ENCODE assay signal across 33 cellular contexts in the genomic region with DNA sequence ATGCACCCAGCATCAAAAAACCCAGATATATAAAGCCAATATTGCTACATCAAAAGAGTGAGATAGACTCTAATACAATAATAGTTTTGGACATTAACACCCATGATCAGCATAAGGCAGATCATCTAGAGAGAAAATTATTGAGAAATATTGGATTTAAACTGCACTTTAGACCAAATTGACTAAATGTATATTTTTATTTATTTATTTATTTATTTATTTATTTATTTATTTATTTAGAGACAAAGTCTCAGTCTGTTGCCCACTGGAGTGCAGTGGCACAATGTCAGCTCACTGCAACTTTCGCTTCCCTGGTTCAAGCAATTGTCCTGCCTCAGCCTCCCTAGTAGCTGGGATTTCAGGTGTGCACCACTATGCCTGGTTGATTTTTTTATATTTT.
"Had no signal": no experiment of that assay in that cellular context is flagged by ENCODE, and none has a peak within 500 bp of the region (broad histone marks: within the 10 kb centered on the region; RNA-seq: fewer than 3 reads in every experiment).

No MANE protein-coding gene starts in this region.

- ATAC-seq: activated naive CD4-positive, alpha-beta T cell treated with anti-CD3 and anti-CD28 coated beads, Interleukin-2, amount 50 U/mL, for 72 hours; activated naive CD8-positive, alpha-beta T cell treated with anti-CD3 and anti-CD28 coated beads, Interleukin-2, amount 50 U/mL, for 24 hours; activated T-cell treated with anti-CD3 and anti-CD28 coated beads, Interleukin-2, amount 50 U/mL, for 4 hours; activated T-cell treated with anti-CD3 and anti-CD28 coated beads, Interleukin-2, amount 50 U/mL, for 72 hours; activated T-helper 17 cell treated with anti-CD3 and anti-CD28 coated beads, Interleukin-2, amount 50 U/mL, for 72 hours; body of pancreas had no signal

- H3K9me3 ChIP-seq: adrenal gland, body of pancreas had no signal

- FAIRE-seq: astrocyte, bronchial epithelial cell had no signal

- DNase-seq: activated effector memory CD4-positive, alpha-beta T cell treated with anti-CD3 and anti-CD28 coated beads, Interleukin-2, amount 50 U/mL, for 16 hours; activated effector memory CD4-positive, alpha-beta T cell treated with Interleukin-2 at 50 U/mL for 16 hours; activated gamma-delta T cell; activated gamma-delta T cell treated with Interleukin-2 at 50 U/mL for 16 hours; activated naive CD4-positive, alpha-beta T cell; activated naive CD4-positive, alpha-beta T cell treated with anti-CD3 and anti-CD28 coated beads for 36 hours; activated naive CD4-positive, alpha-beta T cell treated with anti-CD3 and anti-CD28 coated beads, Interleukin-2, amount 10 ng/mL, durations not matched to agents 7 days and 5 days; activated naive CD4-positive, alpha-beta T cell treated with anti-CD3 and anti-CD28 coated beads, Interleukin-2, amount 50 U/mL, for 16 hours; activated naive CD4-positive, alpha-beta T cell treated with Interleukin-2 at 50 U/mL for 16 hours; activated naive CD8-positive, alpha-beta T cell treated with anti-CD3 and anti-CD28 coated beads for 36 hours; activated naive CD8-positive, alpha-beta T cell treated with anti-CD3 and anti-CD28 coated beads, Interleukin-2, amount 10 ng/mL, durations not matched to agents 7 days and 5 days; activated naive CD8-positive, alpha-beta T cell treated with anti-CD3 and anti-CD28 coated beads, Interleukin-2, amount 50 U/mL, for 24 hours; activated T-cell treated with anti-CD3 and anti-CD28 coated beads, Interleukin-2, amount 50 U/mL, for 24 hours; activated T-cell treated with anti-CD3 and anti-CD28 coated beads, Interleukin-2, amount 50 U/mL, for 4 hours; activated T-cell treated with anti-CD3 and anti-CD28 coated beads, Interleukin-2, amount 50 U/mL, for 48 hours; activated T-cell treated with anti-CD3 and anti-CD28 coated beads, Interleukin-2, amount 50 U/mL, for 72 hours; adrenal gland; amniotic stem cell; amygdala; anterior cingulate cortex; aorta; body of pancreas; brain microvascular endothelial cell; caudate nucleus; central memory CD4-positive, alpha-beta T cell; cerebellar nuclear complex had no signal

- H3K36me3 ChIP-seq: adrenal gland, ascending aorta, brain microvascular endothelial cell, breast epithelium, cardiac muscle cell had no signal

- H3K27ac ChIP-seq: adrenal gland, ascending aorta, body of pancreas, brain microvascular endothelial cell, breast epithelium, cardiac muscle cell had no signal

- H3K4me1 ChIP-seq: adrenal gland, ascending aorta, body of pancreas, breast epithelium had no signal

- H3K4me3 ChIP-seq: adrenal gland, ascending aorta, body of pancreas, breast epithelium, cardiac muscle cell had no signal
